Comparison of ENCODE assay signal across 26 cellular contexts in the genomic region with DNA sequence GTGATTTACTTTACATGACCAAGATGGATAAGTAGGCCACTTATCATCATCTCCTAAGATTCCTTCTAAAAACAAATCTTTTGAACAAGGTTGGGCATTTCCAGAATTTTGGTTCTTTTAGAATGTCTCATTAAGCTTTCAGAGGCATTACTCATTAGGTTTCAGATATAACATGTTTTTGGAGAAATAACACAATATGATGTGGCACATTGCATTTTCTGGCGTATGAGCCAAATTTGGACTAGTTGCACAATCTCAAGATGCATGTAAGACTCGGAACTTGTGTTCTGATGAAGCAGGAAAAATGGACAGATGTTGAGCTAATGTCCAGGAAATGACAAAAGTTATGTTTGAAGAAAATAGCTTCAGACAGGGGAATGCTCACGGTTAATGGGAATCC.
DNase-seq lines count a peak whose midpoint lies in the region; ATAC-seq and TF ChIP-seq lines count a peak whose summit lies in the region.
"Had no signal": no experiment of that assay in that cellular context is flagged by ENCODE, and none has a peak within 500 bp of the region (broad histone marks: within the 10 kb centered on the region; RNA-seq: fewer than 3 reads in every experiment).

No MANE protein-coding gene starts in this region.

- TF ChIP-seq CTCF in RWPE2 (IDR thresholded peaks at IDR 0.05; ENCODE audit: poor library complexity, severe bottlenecking), result no peak

- H3K27me3 ChIP-seq in RWPE2 (ENCODE audit: insufficient read depth, poor library complexity, severe bottlenecking), result no peaks in the 10 kb centered on the region
- H3K27me3 ChIP-seq: brain microvascular endothelial cell had no signal

- H3K4me1 ChIP-seq in RWPE2 (ENCODE audit: insufficient read depth, poor library complexity, severe bottlenecking), result peaks cover 46% of the 10 kb centered on the region
- H3K4me1 ChIP-seq: prostate gland had no signal

- peak overlapping the region; percentile 96 for H3K27ac ChIP-seq in RWPE2 (ENCODE audit: poor library complexity, severe bottlenecking)
- H3K27ac ChIP-seq: brain microvascular endothelial cell, PC-9, prostate gland, SK-N-MC had no signal

- no peaks in the 10 kb centered on the region for H3K4me1 Mint-ChIP-seq in activated T-helper 17 cell treated with anti-CD3 and anti-CD28 coated beads, Interleukin-2, amount 50 U/mL, for 72 hours
- H3K4me1 Mint-ChIP-seq: stimulated activated naive CD8-positive, alpha-beta T cell treated with anti-CD3 and anti-CD28 coated beads, Interleukin-15, amount 100 ng/mL, for 72 hours had no signal

- H3K27ac Mint-ChIP-seq in activated T-helper 17 cell treated with anti-CD3 and anti-CD28 coated beads, Interleukin-2, amount 50 U/mL, for 72 hours, result no peak overlapping the region
- H3K27ac Mint-ChIP-seq: activated naive CD4-positive, alpha-beta T cell treated with anti-CD3 and anti-CD28 coated beads, Interleukin-2, amount 50 U/mL, for 72 hours; dendritic cell treated with granulocyte-macrophage colony-stimulating factor and Interleukin-4, amounts not matched to agents 40 ng/mL and 50 ng/mL, for 4 days; nephron; stimulated activated naive CD8-positive, alpha-beta T cell treated with anti-CD3 and anti-CD28 coated beads, Interleukin-15, amount 100 ng/mL, for 72 hours had no signal

- peak; percentile 20 for DNase-seq in GM03348 (ENCODE audit: low spot score)
- DNase-seq in RWPE2 (ENCODE audit: low spot score), result no peak
- DNase-seq in fibroblast of peridontal ligament (ENCODE audit: extremely low read depth), result peak; percentile 93
- DNase-seq in skeletal muscle cell (ENCODE audit: low read depth), result peak; percentile 57
- DNase-seq in Right ventricle myocardium superior, result no peak
- DNase-seq in AG08396 (ENCODE audit: low spot score), result no peak
- DNase-seq: activated T-cell treated with anti-CD3 and anti-CD28 coated beads, Interleukin-2, amount 50 U/mL, for 48 hours; Calu3; kidney; mesendoderm; NCI-H82; stimulated activated CD4-positive, alpha-beta T cell treated with anti-CD3 and anti-CD28 coated beads, Interleukin-2, amount 100 ng/mL, for 48 hours; stimulated activated naive CD8-positive, alpha-beta T cell treated with anti-CD3 and anti-CD28 coated beads, Interleukin-15, amount 100 ng/mL, for 72 hours; T1000; trophoblast cell had no signal

- no peak overlapping the region for H3K4me3 Mint-ChIP-seq in activated T-helper 17 cell treated with anti-CD3 and anti-CD28 coated beads, Interleukin-2, amount 50 U/mL, for 72 hours
- H3K4me3 Mint-ChIP-seq: dendritic cell treated with granulocyte-macrophage colony-stimulating factor and Interleukin-4, amounts not matched to agents 40 ng/mL and 50 ng/mL, for 4 days; nephron; stimulated activated naive CD8-positive, alpha-beta T cell treated with anti-CD3 and anti-CD28 coated beads, Interleukin-15, amount 100 ng/mL, for 72 hours had no signal

- no peaks in the 10 kb centered on the region for H3K9me3 Mint-ChIP-seq in activated T-helper 17 cell treated with anti-CD3 and anti-CD28 coated beads, Interleukin-2, amount 50 U/mL, for 72 hours
- H3K9me3 Mint-ChIP-seq: dendritic cell treated with granulocyte-macrophage colony-stimulating factor and Interleukin-4, amounts not matched to agents 40 ng/mL and 50 ng/mL, for 4 days; stimulated activated naive CD8-positive, alpha-beta T cell treated with anti-CD3 and anti-CD28 coated beads, Interleukin-15, amount 100 ng/mL, for 72 hours had no signal

- intact Hi-C loops in Right ventricle myocardium superior (cut with DNase I), result no loop called here

- no peak for ATAC-seq in RWPE2 (ENCODE audit: low read depth)
- no peak for ATAC-seq in GM21381 (IDR thresholded peaks at IDR 0.05; ENCODE audit: unreplicated experiment)
- no peak for ATAC-seq in Right ventricle myocardium superior (ENCODE audit: poor library complexity)
- ATAC-seq in activated T-helper 17 cell treated with anti-CD3 and anti-CD28 coated beads, Interleukin-2, amount 50 U/mL, for 72 hours (replicated peaks), result no peak
- ATAC-seq: activated CD4-positive, CD25-positive, alpha-beta regulatory T cell treated with anti-CD3 and anti-CD28 coated beads, Interleukin-2, amount 50 U/mL, for 24 hours; activated naive CD4-positive, alpha-beta T cell treated with anti-CD3 and anti-CD28 coated beads, Interleukin-2, amount 50 U/mL, for 72 hours; stimulated activated naive CD8-positive, alpha-beta T cell treated with anti-CD3 and anti-CD28 coated beads, Interleukin-15, amount 100 ng/mL, for 72 hours had no signal

- no peaks in the 10 kb centered on the region for H3K36me3 ChIP-seq in RWPE2 (ENCODE audit: low read depth)
- H3K36me3 ChIP-seq: brain microvascular endothelial cell, prostate gland had no signal

- H3K36me3 Mint-ChIP-seq in activated T-helper 17 cell treated with anti-CD3 and anti-CD28 coated beads, Interleukin-2, amount 50 U/mL, for 72 hours (ENCODE audit: low read depth), result no peaks in the 10 kb centered on the region
- H3K36me3 Mint-ChIP-seq: activated naive CD4-positive, alpha-beta T cell treated with anti-CD3 and anti-CD28 coated beads, Interleukin-2, amount 50 U/mL, for 72 hours had no signal

- peaks cover 5% of the 10 kb centered on the region for H3K27me3 Mint-ChIP-seq in activated T-helper 17 cell treated with anti-CD3 and anti-CD28 coated beads, Interleukin-2, amount 50 U/mL, for 72 hours
- H3K27me3 Mint-ChIP-seq: dendritic cell treated with granulocyte-macrophage colony-stimulating factor and Interleukin-4, amounts not matched to agents 40 ng/mL and 50 ng/mL, for 4 days; stimulated activated naive CD8-positive, alpha-beta T cell treated with anti-CD3 and anti-CD28 coated beads, Interleukin-15, amount 100 ng/mL, for 72 hours had no signal

- H3K4me3 ChIP-seq in RWPE2 (ENCODE audit: severe bottlenecking), result no peak overlapping the region
- no peak overlapping the region for H3K4me3 ChIP-seq in skeletal muscle cell (ENCODE audit: low read depth, low read length)
- H3K4me3 ChIP-seq: PC-9, prostate gland, SK-N-MC, skin epidermis had no signal

- no peaks in the 10 kb centered on the region for H3K9me3 ChIP-seq in RWPE2 (ENCODE audit: severe bottlenecking)
- H3K9me3 ChIP-seq: prostate gland had no signal

Comparison
In these comparisons a context has a peak if more than half of its experiments do, and no peak if none do; other contexts are left out.
1. DNase-seq: peak in GM03348 (single experiment), fibroblast of peridontal ligament (single experiment) and skeletal muscle cell (single experiment); none in RWPE2 (single experiment), Right ventricle myocardium superior (single experiment) and AG08396 (single experiment).